Comparison of ENCODE assay signal across 1 cellular context in the genomic region with DNA sequence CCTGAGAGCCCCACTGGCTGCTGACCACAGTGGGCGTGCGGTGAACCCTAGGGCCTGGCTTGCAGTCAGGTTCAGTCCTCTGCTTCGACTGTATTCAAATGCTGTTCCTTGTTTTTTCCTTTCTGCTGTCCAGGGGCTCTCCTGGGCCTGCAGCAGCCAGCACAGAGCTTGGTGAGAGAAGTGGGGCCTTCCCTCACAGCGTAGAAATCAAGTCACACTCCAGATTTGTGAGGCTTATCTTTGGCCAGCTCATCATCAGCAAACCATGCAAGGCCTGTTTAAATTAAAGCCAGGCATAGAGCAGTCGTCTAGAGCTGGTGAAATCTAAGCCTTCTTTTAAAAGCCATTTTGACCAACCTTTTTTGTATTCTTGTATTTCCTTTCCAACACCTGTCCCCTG.
TF ChIP-seq lines count a peak whose summit lies in the region.

No MANE protein-coding gene starts in this region.

TF ChIP-seq in IMR-90, 13 proteins besides CTCF, POLR2A, EP300 and RAD21:
- TF ChIP-seq MXI1 (IDR thresholded peaks at IDR 0.05; ENCODE audit: borderline replicate concordance, low read depth, low read length) (no peak), FOS (IDR thresholded peaks at IDR 0.05; ENCODE audit: low read depth, low read length) (no peak), CEBPB (IDR thresholded peaks at IDR 0.05; ENCODE audit: low read depth, low read length) (no peak), NFE2L2 (IDR thresholded peaks at IDR 0.05; ENCODE audit: low read depth, low read length) (no peak), CHD1 (IDR thresholded peaks at IDR 0.05; ENCODE audit: low read depth, low read length) (no peak), MAFK (IDR thresholded peaks at IDR 0.05; ENCODE audit: low read depth, low read length) (no peak), ELK1 (IDR thresholded peaks at IDR 0.05; ENCODE audit: borderline replicate concordance, low read depth, low read length) (no peak), SMC3 (IDR thresholded peaks at IDR 0.05; ENCODE audit: low read depth, low read length) (no peak), RFX5 (IDR thresholded peaks at IDR 0.05; ENCODE audit: low read depth, low read length) (no peak), BHLHE40 (IDR thresholded peaks at IDR 0.05; ENCODE audit: low read depth, low read length) (no peak)
- TF ChIP-seq, protein P1, sequence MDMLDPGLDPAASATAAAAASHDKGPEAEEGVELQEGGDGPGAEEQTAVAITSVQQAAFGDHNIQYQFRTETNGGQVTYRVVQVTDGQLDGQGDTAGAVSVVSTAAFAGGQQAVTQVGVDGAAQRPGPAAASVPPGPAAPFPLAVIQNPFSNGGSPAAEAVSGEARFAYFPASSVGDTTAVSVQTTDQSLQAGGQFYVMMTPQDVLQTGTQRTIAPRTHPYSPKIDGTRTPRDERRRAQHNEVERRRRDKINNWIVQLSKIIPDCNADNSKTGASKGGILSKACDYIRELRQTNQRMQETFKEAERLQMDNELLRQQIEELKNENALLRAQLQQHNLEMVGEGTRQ (IDR thresholded peaks at IDR 0.05; ENCODE audit: low read depth, low read length) = no peak
